ENCODE assay signal across 33 cellular contexts in the genomic region with DNA sequence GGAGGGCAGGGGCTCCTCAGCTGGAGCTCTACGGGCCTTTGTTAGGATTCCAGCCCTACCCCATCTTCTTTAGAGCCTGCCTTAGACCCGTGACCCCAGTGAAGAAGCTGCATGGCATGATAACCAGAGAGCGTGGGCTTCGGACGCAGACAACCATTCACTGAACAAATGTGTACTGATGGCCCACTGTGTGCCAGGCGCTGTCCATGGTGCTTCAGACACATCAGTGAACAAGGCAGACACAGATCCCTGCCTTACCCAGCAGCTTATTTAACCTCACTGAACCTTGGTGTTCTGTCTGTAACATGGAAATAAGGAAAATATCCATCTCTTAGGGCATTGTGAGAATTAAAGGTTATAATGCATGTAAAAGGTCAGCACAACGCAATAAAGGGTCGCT. TPM values are rescaled to one million over a fixed set of nuclear protein-coding genes. Genes with fewer than 3 reads are reported as not detected.
A peak's percentile ranks its signal among the peaks of the same experiment; 100 is the strongest.
DNase-seq lines count a peak whose midpoint lies in the region; ATAC-seq, FAIRE-seq and TF ChIP-seq lines count a peak whose summit lies in the region.
"Had no signal": no experiment of that assay in that cellular context is flagged by ENCODE, and none has a peak within 500 bp of the region (broad histone marks: within the 10 kb centered on the region; RNA-seq: fewer than 3 reads in every experiment).

No MANE protein-coding gene starts in this region.

- DNase-seq in A549 (ENCODE audit: low read depth in 1 of 2, low spot score in 1 of 2) (no peak), H9 (peak; percentile 35), K562 (ENCODE audit: extremely low read depth in 1 of 4, low spot score in 3 of 4) (peak in 1 of 4 experiments; percentile 23), left kidney (ENCODE audit: low read depth, low spot score) (peak; percentile 43), HuH-7.5 (ENCODE audit: low spot score) (no peak), DMS153 (lab: John Stamatoyannopoulos, UW) (no peak)
- DNase-seq: activated CD4-positive, alpha-beta memory T cell treated with anti-CD3 and anti-CD28 coated beads, Interleukin-2, amount 10 ng/mL, durations not matched to agents 7 days and 5 days; activated naive CD4-positive, alpha-beta T cell treated with anti-CD3 and anti-CD28 coated beads, Interleukin-2, amount 50 U/mL, for 16 hours; CD8-positive, alpha-beta memory T cell; DMS 273 treated with DMSO at 0.1 percent for 48 hours; KG1; left cardiac atrium; NCI-H1417 treated with DMSO at 0.1 percent for 48 hours; NCI-H2029 treated with DMSO at 0.1 percent for 48 hours; NCI-H2227 treated with DMSO at 0.1 percent for 48 hours; NCI-H526; NK-92 treated with Interleukin-12 subunit alpha and Interleukin-12 subunit beta, amount 100 ng/mL, for 24 hours; PC-3; stimulated activated naive CD4-positive, alpha-beta T cell had no signal

- H3K79me1 ChIP-seq in H9 (ENCODE audit: insufficient read depth, low read depth, low read length, poor library complexity, severe bottlenecking): no peaks in the 10 kb centered on the region

- H3K79me2 ChIP-seq in H9 (ENCODE audit: insufficient read depth, low read length) (no peaks in the 10 kb centered on the region), K562 (ENCODE audit: control insufficient read depth, insufficient read depth, low read length) (no peaks in the 10 kb centered on the region)

- H3K56ac ChIP-seq in H9 (ENCODE audit: insufficient read length, low read depth, low read length): no peak overlapping the region

- H3K18ac ChIP-seq in H9 (ENCODE audit: insufficient read length, low read depth, low read length): no peak overlapping the region

- peaks cover 13 to 29% of the 10 kb centered on the region in 2 experiments for H3K4me1 Mint-ChIP-seq in H9
- H3K4me1 Mint-ChIP-seq: activated CD4-positive, alpha-beta memory T cell treated with anti-CD3 and anti-CD28 coated beads, Interleukin-2, amount 10 ng/mL, durations not matched to agents 7 days and 5 days had no signal

- no peak overlapping the region for H3K23ac ChIP-seq in H9 (ENCODE audit: insufficient read length, low read depth, low read length)

- H2BK20ac ChIP-seq in H9 (ENCODE audit: low read depth, low read length, poor library complexity, severe bottlenecking): no peak overlapping the region

- BruUV-seq in K562 (replicated peaks; lab: Mats Ljungman, UMichigan): no TSS peak

- H3T11ph ChIP-seq in H9 (ENCODE audit: low read length): no peak overlapping the region

- no peaks in the 10 kb centered on the region for H3K9me1 ChIP-seq in K562 (ENCODE audit: control insufficient read depth, insufficient read depth, low read length)

- no peak overlapping the region for H3K4ac ChIP-seq in H9 (ENCODE audit: low read depth, low read length)

- H4K20me1 ChIP-seq in H9 (ENCODE audit: control insufficient read depth, insufficient read depth, insufficient read length): no peaks in the 10 kb centered on the region
- peaks cover 14% of the 10 kb centered on the region for H4K20me1 ChIP-seq in K562 (replicated peaks; ENCODE audit: control insufficient read depth, insufficient read depth, low read length)

- no peak overlapping the region for H3K4me3 Mint-ChIP-seq in H9
- H3K4me3 Mint-ChIP-seq: activated CD4-positive, alpha-beta memory T cell treated with anti-CD3 and anti-CD28 coated beads, Interleukin-2, amount 10 ng/mL, durations not matched to agents 7 days and 5 days; CD8-positive, alpha-beta memory T cell; memory B cell had no signal

- no peak overlapping the region for H2AFZ ChIP-seq in H9 (ENCODE audit: low read length)
- H2AFZ ChIP-seq in K562 (ENCODE audit: low read depth, low read length): no peak overlapping the region

- H2BK15ac ChIP-seq in H9 (ENCODE audit: low read depth, low read length): no peak overlapping the region

- 33% methylated on average over 8 of the region's 8 CpGs for WGBS in A549 (ENCODE audit: missing lambda C conversion rate)
- no CpG with 5 or more reads among the region's 8 CpGs for WGBS in H9 (ENCODE audit: extremely low coverage, insufficient read length, low lambda C conversion rate)
- WGBS in K562 (ENCODE audit: insufficient coverage, low coverage, missing lambda C conversion rate): 2% methylated on average over 8 of the region's 8 CpGs

- no peak overlapping the region for H3K14ac ChIP-seq in H9 (ENCODE audit: insufficient read depth, low read length)

- H3K36me3 ChIP-seq in K562 (ENCODE audit: control insufficient read depth, insufficient read depth, low read length): no peaks in the 10 kb centered on the region
- H3K36me3 ChIP-seq: gastroesophageal sphincter, right atrium auricular region had no signal

- in situ Hi-C loops in K562 (cut with MboI): loop anchor here (5.0 kb wide), 1 partner anchor 188 kb away; no protein-coding TSS in a partner anchor

- H3K27me3 Mint-ChIP-seq in H9 (ENCODE audit: low read depth): peaks cover 21% of the 10 kb centered on the region

- no peak for TF ChIP-seq RAD21 in A549 (conservative IDR thresholded peaks at IDR 0.05 in 1 of 2, IDR thresholded peaks at IDR 0.05 in 1 of 2)
- no peak for TF ChIP-seq RAD21 in K562 (CRISPR knock-in tag; conservative IDR thresholded peaks at IDR 0.05 in 1 of 2, IDR thresholded peaks at IDR 0.05 in 1 of 2)

- no peaks in the 10 kb centered on the region; a peak in 1 of 7 replicates for H3K36me3 Mint-ChIP-seq in H9 (ENCODE audit: insufficient read depth in 1 of 3, low read depth in 3 of 3)
- H3K36me3 Mint-ChIP-seq: CD8-positive, alpha-beta memory T cell; memory B cell had no signal

- FAIRE-seq in A549 (lab: Jason Lieb, UNC) (no peak), K562 (lab: Jason Lieb, UNC) (no peak)

- H4K8ac ChIP-seq in H9 (replicated peaks; ENCODE audit: insufficient read length, low read depth, low read length): no peak overlapping the region

- no peak overlapping the region for H2BK120ac ChIP-seq in H9 (ENCODE audit: low read depth, low read length, poor library complexity, severe bottlenecking)

- H2BK5ac ChIP-seq in H9 (ENCODE audit: insufficient read length, low read length): no peak overlapping the region

- no peak overlapping the region for H3K27ac ChIP-seq in A549
- H3K27ac ChIP-seq in H9 (ENCODE audit: insufficient read length, low read depth, low read length): no peak overlapping the region
- H3K27ac ChIP-seq in K562 (ENCODE audit: extremely low read depth, low read depth, low read length): no peak overlapping the region
- H3K27ac ChIP-seq: gastroesophageal sphincter, right atrium auricular region had no signal

- no peak overlapping the region for H3K4me3 ChIP-seq in A549
- H3K4me3 ChIP-seq in K562: no peak overlapping the region
- H3K4me3 ChIP-seq: gastroesophageal sphincter, right atrium auricular region, smooth muscle cell had no signal

- no peak for TF ChIP-seq EP300 in A549 (IDR thresholded peaks at IDR 0.05)
- TF ChIP-seq EP300 in K562 (IDR thresholded peaks at IDR 0.05; ENCODE audit: low read length): no peak

- H3K27me3 ChIP-seq in H9 (ENCODE audit: insufficient read depth, low read length) (no peaks in the 10 kb centered on the region), K562 (ENCODE audit: control insufficient read depth in 2 of 2, insufficient read depth in 2 of 2, low read length in 2 of 2) (peaks cover 21 to 61% of the 10 kb centered on the region in 2 experiments)
- H3K27me3 ChIP-seq: right atrium auricular region had no signal

- H3K9me3 Mint-ChIP-seq in H9: no peaks in the 10 kb centered on the region; a peak in 1 of 5 replicates
- H3K9me3 Mint-ChIP-seq: activated CD4-positive, alpha-beta memory T cell treated with anti-CD3 and anti-CD28 coated beads, Interleukin-2, amount 10 ng/mL, durations not matched to agents 7 days and 5 days; CD8-positive, alpha-beta memory T cell; memory B cell had no signal

- H3K4me1 ChIP-seq in A549 (no peaks in the 10 kb centered on the region), H9 (ENCODE audit: insufficient read depth, low read length) (no peaks in the 10 kb centered on the region; the same call in 1 of the 2 replicates), K562 (replicated peaks in 1 of 2; ENCODE audit: control insufficient read depth in 2 of 2, insufficient read depth in 2 of 2, low read length in 2 of 2) (no peaks in the 10 kb centered on the region)
- H3K4me1 ChIP-seq: right atrium auricular region had no signal

- H4K5ac ChIP-seq in H9 (ENCODE audit: insufficient read length, low read depth, low read length): no peak overlapping the region

- ATAC-seq in A549 (no peak), K562 (no peak), GM19455 (IDR thresholded peaks at IDR 0.05; ENCODE audit: unreplicated experiment) (no peak)
- ATAC-seq: gastroesophageal sphincter, left cardiac atrium, PC-3, Right ventricle myocardium inferior had no signal

- POLR2A ChIA-PET in A549 (lab: Yijun Ruan, JAX): no interaction called here
- POLR2A ChIA-PET in K562 (lab: Yijun Ruan, JAX): interaction anchor here (0.7 kb wide), 1 partner anchor 97 kb away, joined by 3 read pairs; no protein-coding TSS in a partner anchor

- no peak overlapping the region for H3K27ac Mint-ChIP-seq in H9
- H3K27ac Mint-ChIP-seq: activated CD4-positive, alpha-beta memory T cell treated with anti-CD3 and anti-CD28 coated beads, Interleukin-2, amount 10 ng/mL, durations not matched to agents 7 days and 5 days; CD8-positive, alpha-beta memory T cell; memory B cell had no signal

- H2AK5ac ChIP-seq in H9 (ENCODE audit: insufficient read length, low read length): no peak overlapping the region

- no peak overlapping the region for H3K9ac ChIP-seq in H9 (ENCODE audit: extremely low read depth, insufficient read length, low read length)
- no peak overlapping the region for H3K9ac ChIP-seq in K562 (ENCODE audit: insufficient read depth in 1 of 2, low read depth in 2 of 2, low read length in 2 of 2)

- H3K9me3 ChIP-seq in A549 (no peaks in the 10 kb centered on the region), H9 (ENCODE audit: control insufficient read depth, low read depth, low read length) (no peaks in the 10 kb centered on the region), K562 (replicated peaks; ENCODE audit: control insufficient read depth, insufficient read depth, low read depth, low read length) (no peaks in the 10 kb centered on the region)
- H3K9me3 ChIP-seq: gastroesophageal sphincter, right atrium auricular region had no signal

- H3K23me2 ChIP-seq in H9 (ENCODE audit: insufficient read length, low read depth, low read length, poor library complexity, severe bottlenecking): no peaks in the 10 kb centered on the region

- H2BK12ac ChIP-seq in H9 (ENCODE audit: insufficient read length, low read depth, low read length): no peak overlapping the region

- H3K4me2 ChIP-seq in A549 (no peak overlapping the region), H9 (ENCODE audit: insufficient read depth, insufficient read length, low read length) (no peak overlapping the region), K562 (ENCODE audit: insufficient read depth, low read length) (no peak overlapping the region)
- H3K4me2 ChIP-seq: smooth muscle cell had no signal

- intact Hi-C loops in K562 (cut with micrococcal nuclease): no loop called here

- CTCF ChIA-PET in A549 (lab: Yijun Ruan, JAX) (interaction anchor here (0.9 to 14.7 kb wide), 8 partner anchors 9 to 182 kb away, joined by 3 to 452 read pairs (median 8); a partner anchor contains a TSS), K562 (lab: Yijun Ruan, JAX; ENCODE audit: low intra/inter-chr PET ratio) (no interaction called here)

- no peak overlapping the region for H4K91ac ChIP-seq in H9 (ENCODE audit: insufficient read length, low read depth, low read length)

- TF ChIP-seq CTCF in A549 (IDR thresholded peaks at IDR 0.05) (no peak), H9 (conservative IDR thresholded peaks at IDR 0.05) (no peak), K562 (IDR thresholded peaks at IDR 0.05 in 2 of 3, conservative IDR thresholded peaks at IDR 0.05 in 1 of 3; ENCODE audit: insufficient read depth in 2 of 3, low read depth in 1 of 3, low read length in 3 of 3) (no peak)

- TF ChIP-seq POLR2A in A549 (IDR thresholded peaks at IDR 0.05; ENCODE audit: low read length) (no peak), K562 (conservative IDR thresholded peaks at IDR 0.05) (no peak)

RNA-seq across cellular contexts. Expression of a gene that starts 9.5 kb away (rescaled TPM):
- polyA plus RNA-seq in A549 (2011; rRNA removed) (not detected in 2 replicates), A549 (2017; fragmentation: RNase III; extraction: RNeasy Plus Mini Kit Qiagen cat#74134 plus additional on column Dnase treatment) (not detected in 3 replicates), K562 (2011; rRNA removed) (not detected in 2 replicates), K562 (2014; fragmentation: Illumina TruSeq; extraction: Trizol) (not detected in 2 replicates), K562 (2014; fragmentation: Nextera tagmentation; extraction: Ambion mirVana) (not detected), K562 (2014; rRNA removed) (not detected in 2 replicates)
- polyA plus RNA-seq in A549 (2012; cell fraction: cytosol; rRNA removed): under 0.01 TPM in 1 of 2 replicates, not detected in the other
- polyA plus RNA-seq in A549 (2012; cell fraction: nucleus; rRNA removed): not detected in 2 replicates
- not detected in 2 replicates for polyA minus RNA-seq in A549 (2011; rRNA and poly(A)+ RNA removed)
- total RNA-seq in H9 (2021) (not detected in 2 replicates), K562 (2014; rRNA removed) (not detected in 2 replicates), K562 (2014; rRNA removed; fragmentation: Illumina TruSeq; extraction: Trizol) (not detected in 2 replicates), K562 (2015; rRNA removed; fragmentation: Illumina TruSeq; extraction: Trizol) (not detected in 2 replicates), K562 (2021) (not detected in 2 replicates)
- total RNA-seq in K562 (2011; cell fraction: chromatin; rRNA removed; ENCODE audit: low replicate concordance): 0.12 TPM in 1 of 2 replicates, not detected in the other
- total RNA-seq in K562 (2011; cell fraction: nucleolus; rRNA removed): not detected in 2 replicates
- 0.08 TPM in 1 of 2 replicates, not detected in the other for total RNA-seq in K562 (2011; cell fraction: nucleoplasm; rRNA removed)
- not detected in 2 replicates for polyA plus RNA-seq in K562 (2011; cell fraction: cytosol; rRNA removed)
- polyA plus RNA-seq in K562 (2011; cell fraction: nucleus; rRNA removed): 0.03 and 0.18 TPM in 2 replicates
- not detected in 2 replicates for polyA plus RNA-seq in K562 (2012)
- 0.04 TPM in 1 of 2 replicates, not detected in the other for polyA minus RNA-seq in K562 (2011; rRNA and poly(A)+ RNA removed)
- polyA minus RNA-seq in K562 (2011; cell fraction: cytosol; rRNA and poly(A)+ RNA removed): not detected in 2 replicates
- polyA minus RNA-seq in K562 (2011; cell fraction: nucleus; rRNA and poly(A)+ RNA removed): 0.11 TPM in 1 of 2 replicates, not detected in the other
- total RNA-seq: chondrocyte, fibroblast of lung, G401, HT1080, MCF 10A, PC-3, right atrium auricular region, smooth muscle cell had no signal
- polyA plus RNA-seq: BJ; CD8-positive, alpha-beta memory T cell; fibroblast of lung; smooth muscle cell had no signal

RNA-seq across cellular contexts. Expression of a gene that starts 33.4 kb away (rescaled TPM):
- not detected in 2 replicates for polyA plus RNA-seq in A549 (2011; rRNA removed)
- polyA plus RNA-seq in A549 (2012; cell fraction: cytosol; rRNA removed): not detected in 2 replicates
- polyA plus RNA-seq in A549 (2012; cell fraction: nucleus; rRNA removed): not detected in 2 replicates
- 0.04 TPM in 1 of 3 replicates, not detected in the others for polyA plus RNA-seq in A549 (2017; fragmentation: RNase III; extraction: RNeasy Plus Mini Kit Qiagen cat#74134 plus additional on column Dnase treatment)
- polyA minus RNA-seq in A549 (2011; rRNA and poly(A)+ RNA removed): not detected in 2 replicates
- not detected in 2 replicates for total RNA-seq in H9 (2021)
- total RNA-seq in K562 (2011; cell fraction: chromatin; rRNA removed; ENCODE audit: low replicate concordance): not detected in 2 replicates
- total RNA-seq in K562 (2011; cell fraction: nucleolus; rRNA removed): not detected in 2 replicates
- not detected in 2 replicates for total RNA-seq in K562 (2011; cell fraction: nucleoplasm; rRNA removed)
- total RNA-seq in K562 (2014; rRNA removed): not detected in 2 replicates
- not detected in 2 replicates for total RNA-seq in K562 (2014; rRNA removed; fragmentation: Illumina TruSeq; extraction: Trizol)
- total RNA-seq in K562 (2015; rRNA removed; fragmentation: Illumina TruSeq; extraction: Trizol): not detected in 2 replicates
- not detected in 2 replicates for total RNA-seq in K562 (2021)
- polyA plus RNA-seq in K562 (2011; rRNA removed): not detected in 2 replicates
- not detected in 2 replicates for polyA plus RNA-seq in K562 (2011; cell fraction: cytosol; rRNA removed)
- polyA plus RNA-seq in K562 (2011; cell fraction: nucleus; rRNA removed): not detected in 2 replicates
- polyA plus RNA-seq in K562 (2012): 0.22 TPM in 1 of 2 replicates, not detected in the other
- polyA plus RNA-seq in K562 (2014; fragmentation: Illumina TruSeq; extraction: Trizol): not detected in 2 replicates
- not detected for polyA plus RNA-seq in K562 (2014; fragmentation: Nextera tagmentation; extraction: Ambion mirVana)
- polyA plus RNA-seq in K562 (2014; rRNA removed): not detected in 2 replicates
- not detected in 2 replicates for polyA minus RNA-seq in K562 (2011; rRNA and poly(A)+ RNA removed)
- polyA minus RNA-seq in K562 (2011; cell fraction: cytosol; rRNA and poly(A)+ RNA removed): not detected in 2 replicates
- not detected in 2 replicates for polyA minus RNA-seq in K562 (2011; cell fraction: nucleus; rRNA and poly(A)+ RNA removed)
- total RNA-seq: activated CD4-positive, alpha-beta memory T cell treated with anti-CD3 and anti-CD28 coated beads, Interleukin-2, amount 10 ng/mL, durations not matched to agents 7 days and 5 days; CD8-positive, alpha-beta memory T cell; chondrocyte; PC-3; T-helper 2 cell treated with Interferon-gamma antibody and Interleukin-4, amounts not matched to agents 100 ng/mL and 5 ng/mL, for 36 hours had no signal
- polyA plus RNA-seq: CD8-positive, alpha-beta memory T cell had no signal

RNA-seq across cellular contexts. Expression of a gene that starts 44.3 kb away (rescaled TPM):
- polyA plus RNA-seq in A549 (2011; rRNA removed) (not detected in 2 replicates), A549 (2017; fragmentation: RNase III; extraction: RNeasy Plus Mini Kit Qiagen cat#74134 plus additional on column Dnase treatment) (not detected in 3 replicates), K562 (2011; rRNA removed) (not detected in 2 replicates), K562 (2014; fragmentation: Illumina TruSeq; extraction: Trizol) (not detected in 2 replicates), K562 (2014; fragmentation: Nextera tagmentation; extraction: Ambion mirVana) (not detected), K562 (2014; rRNA removed) (0.13 TPM in 1 of 2 replicates, not detected in the other)
- not detected in 2 replicates for polyA plus RNA-seq in A549 (2012; cell fraction: cytosol; rRNA removed)
- 0.07 TPM in 1 of 2 replicates, not detected in the other for polyA plus RNA-seq in A549 (2012; cell fraction: nucleus; rRNA removed)
- not detected in 2 replicates for polyA minus RNA-seq in A549 (2011; rRNA and poly(A)+ RNA removed)
- total RNA-seq in H9 (2021) (not detected in 2 replicates), K562 (2014; rRNA removed) (not detected in 2 replicates), K562 (2014; rRNA removed; fragmentation: Illumina TruSeq; extraction: Trizol) (not detected in 2 replicates), K562 (2015; rRNA removed; fragmentation: Illumina TruSeq; extraction: Trizol) (not detected in 2 replicates), K562 (2021) (not detected in 2 replicates)
- not detected in 2 replicates for total RNA-seq in K562 (2011; cell fraction: chromatin; rRNA removed; ENCODE audit: low replicate concordance)
- not detected in 2 replicates for total RNA-seq in K562 (2011; cell fraction: nucleolus; rRNA removed)
- total RNA-seq in K562 (2011; cell fraction: nucleoplasm; rRNA removed): not detected in 2 replicates
- polyA plus RNA-seq in K562 (2011; cell fraction: cytosol; rRNA removed): not detected in 2 replicates
- polyA plus RNA-seq in K562 (2011; cell fraction: nucleus; rRNA removed): not detected in 2 replicates
- not detected in 2 replicates for polyA plus RNA-seq in K562 (2012)
- not detected in 2 replicates for polyA minus RNA-seq in K562 (2011; rRNA and poly(A)+ RNA removed)
- polyA minus RNA-seq in K562 (2011; cell fraction: cytosol; rRNA and poly(A)+ RNA removed): not detected in 2 replicates
- polyA minus RNA-seq in K562 (2011; cell fraction: nucleus; rRNA and poly(A)+ RNA removed): not detected in 2 replicates
- total RNA-seq: activated CD4-positive, alpha-beta memory T cell treated with anti-CD3 and anti-CD28 coated beads, Interleukin-2, amount 10 ng/mL, durations not matched to agents 7 days and 5 days; CD8-positive, alpha-beta memory T cell; chondrocyte; gastroesophageal sphincter; HT1080; left cardiac atrium; MCF 10A; PC-3; right atrium auricular region; Right ventricle myocardium inferior; T-helper 2 cell treated with Interferon-gamma antibody and Interleukin-4, amounts not matched to agents 100 ng/mL and 5 ng/mL, for 36 hours; ureter had no signal
- polyA plus RNA-seq: BJ; CD8-positive, alpha-beta memory T cell had no signal

Comparison
In these comparisons a context has a peak if more than half of its experiments do, and no peak if none do; other contexts are left out.
1. DNase-seq: peak in H9 (single experiment) and left kidney (single experiment); none in A549 (0 of 2), HuH-7.5 (single experiment) and DMS153 (single experiment).